ENCODE assay signal across 12 cellular contexts in genomic region chr17:31654936-31655335, GRCh38.
DNase-seq lines count a peak whose midpoint lies in the region; ATAC-seq lines count a peak whose summit lies in the region.
"Had no signal": no experiment of that assay in that cellular context is flagged by ENCODE, and none has a peak within 500 bp of the region (broad histone marks: within the 10 kb centered on the region; RNA-seq: fewer than 3 reads in every experiment).

No MANE protein-coding gene starts in this region.

- ATAC-seq in activated CD4-positive, alpha-beta T cell treated with anti-CD3 and anti-CD28 coated beads for 36 hours, result peak; percentile 90
- ATAC-seq in T-cell (replicated peaks in 1 of 4) (peak in 3 of 4 experiments; percentile 36 to 50 (median 38)), HG02885 (IDR thresholded peaks at IDR 0.05; ENCODE audit: poor library complexity, unreplicated experiment) (no peak)

- H3K4me3 Mint-ChIP-seq in activated CD4-positive, alpha-beta T cell treated with anti-CD3 and anti-CD28 coated beads for 36 hours, result no peak overlapping the region
- no peak overlapping the region for H3K4me3 Mint-ChIP-seq in T-cell

- no peaks in the 10 kb centered on the region for H3K4me1 Mint-ChIP-seq in activated CD4-positive, alpha-beta T cell treated with anti-CD3 and anti-CD28 coated beads for 36 hours
- no peaks in the 10 kb centered on the region for H3K4me1 Mint-ChIP-seq in T-cell

- peaks cover 13% of the 10 kb centered on the region for H3K27me3 Mint-ChIP-seq in activated CD4-positive, alpha-beta T cell treated with anti-CD3 and anti-CD28 coated beads for 36 hours
- peaks cover 16 to 30% of the 10 kb centered on the region in 2 donors for H3K27me3 Mint-ChIP-seq in T-cell

- POLR2A ChIA-PET in activated CD4-positive, alpha-beta T cell treated with anti-CD3 and anti-CD28 coated beads for 36 hours (lab: Charles Lee), result no interaction called here
- POLR2A ChIA-PET in T-cell (lab: Charles Lee), result no interaction called here

- intact Hi-C loops in activated CD4-positive, alpha-beta T cell treated with anti-CD3 and anti-CD28 coated beads for 36 hours (cut with DNase I, micrococcal nuclease), result no loop called here

- H3K36me3 Mint-ChIP-seq in activated CD4-positive, alpha-beta T cell treated with anti-CD3 and anti-CD28 coated beads for 36 hours (ENCODE audit: low read depth), result no peaks in the 10 kb centered on the region
- no peaks in the 10 kb centered on the region for H3K36me3 Mint-ChIP-seq in T-cell

- no peaks in the 10 kb centered on the region for H3K9me3 Mint-ChIP-seq in activated CD4-positive, alpha-beta T cell treated with anti-CD3 and anti-CD28 coated beads for 36 hours (ENCODE audit: low read depth)
- no peaks in the 10 kb centered on the region for H3K9me3 Mint-ChIP-seq in T-cell

- CTCF ChIA-PET in activated CD4-positive, alpha-beta T cell treated with anti-CD3 and anti-CD28 coated beads for 36 hours (lab: Charles Lee), result no interaction called here
- CTCF ChIA-PET in T-cell (lab: Charles Lee), result no interaction called here

- DNase-seq in activated CD4-positive, alpha-beta T cell treated with anti-CD3 and anti-CD28 coated beads for 36 hours, result peak; percentile 54
- no peak for DNase-seq in activated CD4-positive, alpha-beta T cell treated with anti-CD3 and anti-CD28 coated beads, Interleukin-2, amount 50 U/mL, for 4 hours
- peak in 25 of 34 experiments; percentile 2 to 53 (median 21) for DNase-seq in T-cell
- DNase-seq in glomerular visceral epithelial cell (ENCODE audit: extremely low spot score), result peak; percentile 52
- DNase-seq in stimulated activated CD8-positive, alpha-beta memory T cell treated with anti-CD3 and anti-CD28 coated beads, Interleukin-4, amount 100 ng/mL, for 24 hours (ENCODE audit: low read depth), result peak; percentile 5
- DNase-seq in globus pallidus (ENCODE audit: low spot score), result no peak
- DNase-seq in NCI-H128 (lab: John Stamatoyannopoulos, UW; ENCODE audit: unreplicated experiment), result no peak
- DNase-seq: cerebellar nuclear complex, GF-D8, NCI-H2171, testis had no signal

- no peak overlapping the region for H3K27ac Mint-ChIP-seq in activated CD4-positive, alpha-beta T cell treated with anti-CD3 and anti-CD28 coated beads for 36 hours
- H3K27ac Mint-ChIP-seq in T-cell, result no peak overlapping the region

Comparison
In these comparisons a context has a peak if more than half of its experiments do, and no peak if none do; other contexts are left out.
1. DNase-seq: peak in activated CD4-positive, alpha-beta T cell treated with anti-CD3 and anti-CD28 coated beads for 36 hours (single experiment), T-cell (25 of 34), glomerular visceral epithelial cell (single experiment) and stimulated activated CD8-positive, alpha-beta memory T cell treated with anti-CD3 and anti-CD28 coated beads, Interleukin-4, amount 100 ng/mL, for 24 hours (single experiment); none in activated CD4-positive, alpha-beta T cell treated with anti-CD3 and anti-CD28 coated beads, Interleukin-2, amount 50 U/mL, for 4 hours (0 of 2), globus pallidus (single experiment) and NCI-H128 (single experiment).